Comparison of ENCODE assay signal across 34 cellular contexts in the genomic region with DNA sequence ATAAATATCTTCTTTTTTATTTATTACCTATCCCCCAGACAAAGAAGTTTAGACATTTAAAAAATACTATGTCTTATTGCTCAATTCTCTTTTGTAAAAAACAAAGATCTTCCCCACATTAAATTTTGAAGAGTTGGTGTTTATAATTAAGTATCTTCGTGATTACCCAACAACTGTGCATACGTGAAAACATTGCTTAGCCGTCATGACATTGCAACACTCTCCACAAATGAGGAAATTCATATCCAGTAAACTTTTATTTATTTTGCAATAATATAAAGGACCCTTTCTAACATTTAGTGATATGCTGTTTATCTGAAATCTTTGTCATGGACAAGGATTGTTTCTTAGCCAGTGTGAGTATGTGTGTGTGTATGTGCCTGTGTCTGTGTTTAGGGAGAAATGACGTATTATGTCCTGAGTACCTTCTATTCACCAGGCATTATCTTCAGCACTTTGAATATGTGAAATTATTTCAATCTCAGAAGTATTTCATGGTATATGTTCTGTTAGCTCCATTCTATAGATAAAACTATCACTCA. TPM values are rescaled to one million over a fixed set of nuclear protein-coding genes. Genes with fewer than 3 reads are reported as not detected.
DNase-seq lines count a peak whose midpoint lies in the region; ATAC-seq, FAIRE-seq and TF ChIP-seq lines count a peak whose summit lies in the region.
"Had no signal": no experiment of that assay in that cellular context is flagged by ENCODE, and none has a peak within 500 bp of the region (broad histone marks: within the 10 kb centered on the region; RNA-seq: fewer than 3 reads in every experiment).

No MANE protein-coding gene starts in this region.

- no peaks in the 10 kb centered on the region for H3K79me2 ChIP-seq in K562 (ENCODE audit: control insufficient read depth, insufficient read depth, low read length)
- H3K79me2 ChIP-seq: hepatocyte had no signal

- H4K20me1 ChIP-seq in K562 (replicated peaks; ENCODE audit: control insufficient read depth, insufficient read depth, low read length), result no peaks in the 10 kb centered on the region

- CTCF ChIA-PET in K562 (lab: Yijun Ruan, JAX; ENCODE audit: low intra/inter-chr PET ratio), result no interaction called here
- CTCF ChIA-PET in WTC11 (lab: Charles Lee), result no interaction called here

- TF ChIP-seq EP300 in K562 (IDR thresholded peaks at IDR 0.05; ENCODE audit: low read length), result no peak

- intact Hi-C loops in K562 (cut with micrococcal nuclease), result loop anchor here (10.0 kb wide), 1 partner anchor 624 kb away; no protein-coding TSS in a partner anchor

- no peak overlapping the region for H2AFZ ChIP-seq in K562 (ENCODE audit: low read depth, low read length)
- H2AFZ ChIP-seq: hepatocyte had no signal

- H3K4me3 Mint-ChIP-seq in WTC11, result no peak overlapping the region
- H3K4me3 Mint-ChIP-seq: activated CD4-positive, alpha-beta memory T cell treated with anti-CD3 and anti-CD28 coated beads, Interleukin-2, amount 10 ng/mL, durations not matched to agents 7 days and 5 days; central memory CD8-positive, alpha-beta T cell; natural killer cell treated with Interleukin-12 subunit alpha and Interleukin-12 subunit beta and Interleukin-15 and Interleukin-18, amount 100 ng/mL, for 72 hours had no signal

- TF ChIP-seq RAD21 in K562 (CRISPR knock-in tag; conservative IDR thresholded peaks at IDR 0.05 in 1 of 2, IDR thresholded peaks at IDR 0.05 in 1 of 2), result no peak

- peaks cover 24% of the 10 kb centered on the region for H3K36me3 Mint-ChIP-seq in WTC11

- no peaks in the 10 kb centered on the region for H3K9me1 ChIP-seq in K562 (ENCODE audit: control insufficient read depth, insufficient read depth, low read length)

- WGBS in K562 (ENCODE audit: insufficient coverage, low coverage, missing lambda C conversion rate), result 65% methylated on average over 4 of the region's 4 CpGs

- H3K9me3 ChIP-seq in K562 (replicated peaks; ENCODE audit: control insufficient read depth, insufficient read depth, low read depth, low read length) (peaks cover 2% of the 10 kb centered on the region), neutrophil (peaks cover 4% of the 10 kb centered on the region)
- H3K9me3 ChIP-seq: upper lobe of right lung had no signal

- FAIRE-seq in K562 (lab: Jason Lieb, UNC), result no peak

- in situ Hi-C loops in K562 (cut with MboI), result no loop called here

- TF ChIP-seq CTCF in HL-60 (IDR thresholded peaks at IDR 0.05; ENCODE audit: insufficient read depth, low read length), result no peak
- TF ChIP-seq CTCF in K562 (IDR thresholded peaks at IDR 0.05 in 2 of 3, conservative IDR thresholded peaks at IDR 0.05 in 1 of 3; ENCODE audit: insufficient read depth in 2 of 3, low read depth in 1 of 3, low read length in 3 of 3), result no peak
- no peak for TF ChIP-seq CTCF in neutrophil (IDR thresholded peaks at IDR 0.05)
- TF ChIP-seq CTCF in WTC11 (IDR thresholded peaks at IDR 0.05), result no peak

- TF ChIP-seq POLR2A in K562 (conservative IDR thresholded peaks at IDR 0.05), result no peak

- BruUV-seq in K562 (replicated peaks; lab: Mats Ljungman, UMichigan), result no TSS peak

- H3K36me3 ChIP-seq in K562 (ENCODE audit: control insufficient read depth, insufficient read depth, low read length), result no peaks in the 10 kb centered on the region
- H3K36me3 ChIP-seq in neutrophil, result no peaks in the 10 kb centered on the region
- H3K36me3 ChIP-seq: esophagus squamous epithelium, gastroesophageal sphincter, lower lobe of right lung, upper lobe of right lung had no signal

- H3K27me3 ChIP-seq in HL-60 (ENCODE audit: insufficient read depth, poor library complexity, severe bottlenecking), result no peaks in the 10 kb centered on the region
- no peaks in the 10 kb centered on the region for H3K27me3 ChIP-seq in K562 (ENCODE audit: control insufficient read depth in 2 of 2, insufficient read depth in 2 of 2, low read length in 2 of 2)
- H3K27me3 ChIP-seq in neutrophil, result no peaks in the 10 kb centered on the region
- H3K27me3 ChIP-seq: body of pancreas, esophagus squamous epithelium, gastroesophageal sphincter, hepatocyte, upper lobe of right lung had no signal

- H3K9ac ChIP-seq in K562 (ENCODE audit: insufficient read depth in 1 of 2, low read depth in 2 of 2, low read length in 2 of 2), result no peak overlapping the region

- H3K4me1 ChIP-seq in K562 (replicated peaks in 1 of 2; ENCODE audit: control insufficient read depth in 2 of 2, insufficient read depth in 2 of 2, low read length in 2 of 2), result peaks cover 2 to 6% of the 10 kb centered on the region in 2 experiments; a peak in 4 of 5 replicates
- peaks cover 5 to 9% of the 10 kb centered on the region in 2 experiments for H3K4me1 ChIP-seq in neutrophil (ENCODE audit: control insufficient read depth in 1 of 2, insufficient read depth in 1 of 2, low read depth in 1 of 2, low read length in 1 of 2)
- H3K4me1 ChIP-seq: body of pancreas, esophagus squamous epithelium, gastroesophageal sphincter, lower lobe of right lung, upper lobe of right lung had no signal

- H3K4me2 ChIP-seq in K562 (ENCODE audit: insufficient read depth, low read length), result no peak overlapping the region
- H3K4me2 ChIP-seq: hepatocyte had no signal

- H3K27ac Mint-ChIP-seq in WTC11, result no peak overlapping the region
- H3K27ac Mint-ChIP-seq: activated CD4-positive, alpha-beta memory T cell treated with anti-CD3 and anti-CD28 coated beads, Interleukin-2, amount 10 ng/mL, durations not matched to agents 7 days and 5 days; natural killer cell treated with Interleukin-12 subunit alpha and Interleukin-12 subunit beta and Interleukin-15 and Interleukin-18, amount 100 ng/mL, for 72 hours had no signal

- H3K4me3 ChIP-seq in HL-60 (replicated peaks; ENCODE audit: insufficient read depth, low read length), result no peak overlapping the region
- H3K4me3 ChIP-seq in K562, result no peak overlapping the region
- H3K4me3 ChIP-seq in neutrophil (ENCODE audit: low read depth in 1 of 2, low read length in 1 of 2), result no peak overlapping the region
- H3K4me3 ChIP-seq: body of pancreas, esophagus squamous epithelium, gastroesophageal sphincter, hepatocyte, lower lobe of right lung, mucosa of descending colon, SK-N-MC, skin epidermis, upper lobe of right lung had no signal

- DNase-seq in HL-60 (ENCODE audit: low read depth in 1 of 2, low spot score in 1 of 2), result peak; percentile 43 to 50
- DNase-seq in NOMO-1 (lab: John Stamatoyannopoulos, UW; ENCODE audit: unreplicated experiment in 2 of 2), result peak; percentile 62 to 90
- no peak for DNase-seq in K562 (ENCODE audit: extremely low read depth in 1 of 4, low spot score in 3 of 4)
- DNase-seq in NK-92 (lab: John Stamatoyannopoulos, UW; ENCODE audit: unreplicated experiment), result no peak
- no peak for DNase-seq in WTC11 (ENCODE audit: low spot score)
- DNase-seq: activated CD4-positive, alpha-beta memory T cell treated with anti-CD3 and anti-CD28 coated beads, Interleukin-2, amount 10 ng/mL, durations not matched to agents 7 days and 5 days; activated CD4-positive, alpha-beta T cell treated with anti-CD3 and anti-CD28 coated beads for 1 hour; activated CD8-positive, alpha-beta memory T cell treated with anti-CD3 and anti-CD28 coated beads, Interleukin-2, amount 50 U/mL, for 4 hours; activated naive CD4-positive, alpha-beta T cell; C1 segment of cervical spinal cord; DND-41; esophagus squamous epithelium; KBM-7; lower lobe of right lung; mucosa of descending colon; NCI-H1436 treated with DMSO at 0.1 percent for 48 hours; NCI-H748 treated with DMSO at 0.1 percent for 48 hours; stimulated activated naive CD4-positive, alpha-beta T cell; T-helper 2 cell; upper lobe of right lung had no signal

- ATAC-seq in K562 (no peak), HG03460 (IDR thresholded peaks at IDR 0.05; ENCODE audit: unreplicated experiment) (no peak), GM18909 (IDR thresholded peaks at IDR 0.05; ENCODE audit: poor library complexity, unreplicated experiment) (no peak), WTC11 (no peak)
- ATAC-seq: body of pancreas; gastroesophageal sphincter; mucosa of descending colon; natural killer cell treated with Interleukin-12 subunit alpha and Interleukin-12 subunit beta and Interleukin-15 and Interleukin-18, amount 100 ng/mL, for 72 hours; upper lobe of right lung had no signal

- no peak overlapping the region for H3K27ac ChIP-seq in HL-60 (replicated peaks)
- no peak overlapping the region for H3K27ac ChIP-seq in K562 (ENCODE audit: extremely low read depth, low read depth, low read length)
- peak overlapping the region; percentile 30 for H3K27ac ChIP-seq in neutrophil
- H3K27ac ChIP-seq: body of pancreas, gastroesophageal sphincter, hepatocyte, lower lobe of right lung, SK-N-MC, skin epidermis, upper lobe of right lung had no signal

- POLR2A ChIA-PET in K562 (lab: Yijun Ruan, JAX), result no interaction called here
- POLR2A ChIA-PET in WTC11 (lab: Charles Lee), result no interaction called here

- no peaks in the 10 kb centered on the region for H3K27me3 Mint-ChIP-seq in WTC11 (ENCODE audit: low read depth)

- peaks cover 44% of the 10 kb centered on the region for H3K9me3 Mint-ChIP-seq in WTC11
- H3K9me3 Mint-ChIP-seq: central memory CD8-positive, alpha-beta T cell had no signal

- peaks cover 13% of the 10 kb centered on the region for H3K4me1 Mint-ChIP-seq in WTC11
- H3K4me1 Mint-ChIP-seq: activated CD4-positive, alpha-beta memory T cell treated with anti-CD3 and anti-CD28 coated beads, Interleukin-2, amount 10 ng/mL, durations not matched to agents 7 days and 5 days; central memory CD8-positive, alpha-beta T cell had no signal

RNA-seq across cellular contexts. Expression of gene EREG, which starts 26.1 kb away (rescaled TPM):
- 6.4 and 18.1 TPM in 2 replicates for total RNA-seq in K562 (2011; cell fraction: chromatin; rRNA removed; ENCODE audit: low replicate concordance)
- total RNA-seq in K562 (2011; cell fraction: nucleolus; rRNA removed), result 3.8 and 5.1 TPM in 2 replicates
- total RNA-seq in K562 (2011; cell fraction: nucleoplasm; rRNA removed), result 12.1 and 22.8 TPM in 2 replicates
- 2.5 and 3.9 TPM in 2 replicates for total RNA-seq in K562 (2014; rRNA removed)
- 5.0 and 7.3 TPM in 2 replicates for total RNA-seq in K562 (2014; rRNA removed; fragmentation: Illumina TruSeq; extraction: Trizol)
- 2.4 and 2.6 TPM in 2 replicates for total RNA-seq in K562 (2015; rRNA removed; fragmentation: Illumina TruSeq; extraction: Trizol)
- total RNA-seq in K562 (2021), result 2.9 and 4.5 TPM in 2 replicates
- 2.7 and 7.2 TPM in 2 replicates for polyA plus RNA-seq in K562 (2011; rRNA removed)
- polyA plus RNA-seq in K562 (2011; cell fraction: cytosol; rRNA removed), result 0.89 and 4.7 TPM in 2 replicates
- polyA plus RNA-seq in K562 (2011; cell fraction: nucleus; rRNA removed), result 2.5 and 7.7 TPM in 2 replicates
- polyA plus RNA-seq in K562 (2012), result 1.9 and 2.3 TPM in 2 replicates
- 2.3 and 4.5 TPM in 2 replicates for polyA plus RNA-seq in K562 (2014; fragmentation: Illumina TruSeq; extraction: Trizol)
- 1 to 10 TPM in 1 of 2 experiments, under 1 TPM in 1; 0.97 to 1.2 TPM for polyA plus RNA-seq in K562 (2014; fragmentation: Nextera tagmentation; extraction: Ambion mirVana)
- polyA plus RNA-seq in K562 (2014; rRNA removed), result 1.5 and 3.1 TPM in 2 replicates
- polyA minus RNA-seq in K562 (2011; rRNA and poly(A)+ RNA removed), result 3.3 and 10.0 TPM in 2 replicates
- 1.0 and 3.7 TPM in 2 replicates for polyA minus RNA-seq in K562 (2011; cell fraction: cytosol; rRNA and poly(A)+ RNA removed)
- 5.1 and 13.9 TPM in 2 replicates for polyA minus RNA-seq in K562 (2011; cell fraction: nucleus; rRNA and poly(A)+ RNA removed)
- 0.05 to 0.23 TPM (median 0.09 TPM) in 3 replicates for total RNA-seq in WTC11 (2021)
- total RNA-seq: activated CD4-positive, alpha-beta memory T cell treated with anti-CD3 and anti-CD28 coated beads, Interleukin-2, amount 10 ng/mL, durations not matched to agents 7 days and 5 days; body of pancreas; natural killer cell treated with Interleukin-12 subunit alpha and Interleukin-12 subunit beta and Interleukin-15 and Interleukin-18, amount 100 ng/mL, for 72 hours had no signal

RNA-seq across cellular contexts. Expression of gene EPGN, which starts 30.6 kb away (rescaled TPM):
- total RNA-seq in K562 (2011; cell fraction: chromatin; rRNA removed; ENCODE audit: low replicate concordance), result 0.39 and 0.62 TPM in 2 replicates
- total RNA-seq in K562 (2011; cell fraction: nucleolus; rRNA removed), result not detected in 2 replicates
- not detected in 2 replicates for total RNA-seq in K562 (2011; cell fraction: nucleoplasm; rRNA removed)
- total RNA-seq in K562 (2014; rRNA removed), result not detected in 2 replicates
- total RNA-seq in K562 (2014; rRNA removed; fragmentation: Illumina TruSeq; extraction: Trizol), result not detected in 2 replicates
- not detected in 2 replicates for total RNA-seq in K562 (2015; rRNA removed; fragmentation: Illumina TruSeq; extraction: Trizol)
- not detected in 2 replicates for total RNA-seq in K562 (2021)
- not detected in 2 replicates for polyA plus RNA-seq in K562 (2011; rRNA removed)
- not detected in 2 replicates for polyA plus RNA-seq in K562 (2011; cell fraction: cytosol; rRNA removed)
- not detected in 2 replicates for polyA plus RNA-seq in K562 (2011; cell fraction: nucleus; rRNA removed)
- 0.17 and 0.48 TPM in 2 replicates for polyA plus RNA-seq in K562 (2012)
- not detected in 2 replicates for polyA plus RNA-seq in K562 (2014; fragmentation: Illumina TruSeq; extraction: Trizol)
- under 1 TPM; 0.10 to 0.56 TPM for polyA plus RNA-seq in K562 (2014; fragmentation: Nextera tagmentation; extraction: Ambion mirVana)
- not detected in 2 replicates for polyA plus RNA-seq in K562 (2014; rRNA removed)
- not detected in 2 replicates for polyA minus RNA-seq in K562 (2011; rRNA and poly(A)+ RNA removed)
- not detected in 2 replicates for polyA minus RNA-seq in K562 (2011; cell fraction: cytosol; rRNA and poly(A)+ RNA removed)
- 0.27 and 0.44 TPM in 2 replicates for polyA minus RNA-seq in K562 (2011; cell fraction: nucleus; rRNA and poly(A)+ RNA removed)
- total RNA-seq in WTC11 (2021), result not detected in 3 replicates
- total RNA-seq: body of pancreas, dermis microvascular lymphatic vessel endothelial cell, HT-29, M059J, mucosa of descending colon had no signal
- polyA plus RNA-seq: AG04450 had no signal

Comparison
In these comparisons a context has a peak if more than half of its experiments do, and no peak if none do; other contexts are left out.
1. DNase-seq: peak in HL-60 (2 of 2) and NOMO-1 (2 of 2); none in K562 (0 of 4), NK-92 (single experiment) and WTC11 (single experiment).